7 cellular contexts compared by ENCODE assay signal in the genomic region with DNA sequence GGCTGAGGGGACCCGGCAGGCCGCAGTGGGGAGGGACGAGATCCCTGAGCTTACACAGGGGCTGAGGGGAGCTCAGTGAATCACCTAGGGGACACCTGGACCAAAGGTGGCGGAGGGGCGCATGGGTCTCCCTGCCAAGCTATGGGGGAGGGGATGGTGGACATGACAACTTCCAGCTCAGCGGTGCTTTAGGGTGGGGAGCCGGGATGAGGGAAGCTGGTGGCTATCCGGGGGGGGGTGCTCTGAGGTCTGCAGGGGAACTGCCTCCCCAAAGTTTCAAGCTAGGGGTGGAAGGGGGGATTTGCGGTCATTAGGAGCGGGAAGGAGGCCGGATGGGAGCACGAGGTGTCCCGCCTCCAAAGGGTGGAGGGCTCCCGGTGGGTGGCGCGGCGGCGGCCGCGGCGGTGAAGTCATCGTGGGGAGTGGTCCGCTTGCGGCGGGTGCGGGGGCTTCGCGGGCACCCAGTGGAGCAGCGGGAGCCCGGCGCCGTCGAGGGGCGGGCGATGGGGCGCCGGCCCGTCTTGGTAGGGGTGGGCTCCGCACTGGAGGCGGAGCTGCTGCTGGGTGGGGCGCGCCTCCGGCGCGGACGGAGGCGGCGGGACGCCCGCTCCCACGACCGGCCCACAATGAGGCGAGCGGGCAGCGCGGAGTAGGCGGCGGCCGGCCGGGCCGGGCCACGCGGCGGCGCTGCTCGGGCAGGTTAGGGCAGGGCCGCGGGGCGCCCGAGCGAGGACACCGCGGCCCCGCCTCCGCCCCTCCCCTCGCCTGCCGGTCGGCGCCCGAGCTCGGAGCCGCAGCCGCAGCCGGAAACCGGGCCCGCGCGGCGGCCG. TPM values are rescaled to one million over a fixed set of nuclear protein-coding genes. Genes with fewer than 3 reads are reported as not detected.
DNase-seq lines count a peak whose midpoint lies in the region; ATAC-seq, FAIRE-seq and TF ChIP-seq lines count a peak whose summit lies in the region.

A gene with protein sequence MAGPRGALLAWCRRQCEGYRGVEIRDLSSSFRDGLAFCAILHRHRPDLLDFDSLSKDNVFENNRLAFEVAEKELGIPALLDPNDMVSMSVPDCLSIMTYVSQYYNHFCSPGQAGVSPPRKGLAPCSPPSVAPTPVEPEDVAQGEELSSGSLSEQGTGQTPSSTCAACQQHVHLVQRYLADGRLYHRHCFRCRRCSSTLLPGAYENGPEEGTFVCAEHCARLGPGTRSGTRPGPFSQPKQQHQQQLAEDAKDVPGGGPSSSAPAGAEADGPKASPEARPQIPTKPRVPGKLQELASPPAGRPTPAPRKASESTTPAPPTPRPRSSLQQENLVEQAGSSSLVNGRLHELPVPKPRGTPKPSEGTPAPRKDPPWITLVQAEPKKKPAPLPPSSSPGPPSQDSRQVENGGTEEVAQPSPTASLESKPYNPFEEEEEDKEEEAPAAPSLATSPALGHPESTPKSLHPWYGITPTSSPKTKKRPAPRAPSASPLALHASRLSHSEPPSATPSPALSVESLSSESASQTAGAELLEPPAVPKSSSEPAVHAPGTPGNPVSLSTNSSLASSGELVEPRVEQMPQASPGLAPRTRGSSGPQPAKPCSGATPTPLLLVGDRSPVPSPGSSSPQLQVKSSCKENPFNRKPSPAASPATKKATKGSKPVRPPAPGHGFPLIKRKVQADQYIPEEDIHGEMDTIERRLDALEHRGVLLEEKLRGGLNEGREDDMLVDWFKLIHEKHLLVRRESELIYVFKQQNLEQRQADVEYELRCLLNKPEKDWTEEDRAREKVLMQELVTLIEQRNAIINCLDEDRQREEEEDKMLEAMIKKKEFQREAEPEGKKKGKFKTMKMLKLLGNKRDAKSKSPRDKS (plus strand): TSS at position 764 of the 830 bp plus-strand sequence. CDS start 126 bp downstream, outside the sequence.

- peak within 1 kb of the TSS; percentile 79 for H3K27ac Mint-ChIP-seq in activated CD4-positive, alpha-beta T cell treated with anti-CD3 and anti-CD28 coated beads for 36 hours

- H3K27me3 Mint-ChIP-seq in activated CD4-positive, alpha-beta T cell treated with anti-CD3 and anti-CD28 coated beads for 36 hours, result no peaks in the 10 kb centered on the region

- H3K9me3 Mint-ChIP-seq in activated CD4-positive, alpha-beta T cell treated with anti-CD3 and anti-CD28 coated beads for 36 hours (ENCODE audit: low read depth), result no peaks in the 10 kb centered on the region

- FAIRE-seq in GM12891 (lab: Jason Lieb, UNC), result peak; percentile 94

- WGBS in right lobe of liver (ENCODE audit: insufficient coverage, low coverage, low lambda C conversion rate, missing lambda C conversion rate), result 50% methylated on average over 9 of the region's 90 CpGs

- H3K4me3 ChIP-seq in right lobe of liver, result peak within 1 kb of the TSS; percentile 53 to 71 (median 54)

- H3K4me3 Mint-ChIP-seq in activated CD4-positive, alpha-beta T cell treated with anti-CD3 and anti-CD28 coated beads for 36 hours, result peak within 1 kb of the TSS; percentile 72

- peaks cover 21% of the 10 kb centered on the region for H3K4me1 Mint-ChIP-seq in activated CD4-positive, alpha-beta T cell treated with anti-CD3 and anti-CD28 coated beads for 36 hours

- peak; percentile 94 for DNase-seq in GM12891 (ENCODE audit: insufficient read length, low spot score)
- peak; percentile 1 for DNase-seq in NCI-H146 treated with DMSO at 0.1 percent for 48 hours (lab: John Stamatoyannopoulos, UW; ENCODE audit: unreplicated experiment)
- peak; percentile 80 for DNase-seq in activated CD4-positive, alpha-beta T cell treated with anti-CD3 and anti-CD28 coated beads for 36 hours
- peak; percentile 75 for DNase-seq in dermis blood vessel endothelial cell
- peak; percentile 80 to 84 (median 82) for DNase-seq in right lobe of liver
- peak; percentile 43 to 69 for DNase-seq in stimulated activated CD4-positive, alpha-beta T cell treated with anti-CD3 and anti-CD28 coated beads, Interleukin-4, amount 100 ng/mL, for 4 hours

- no peak for TF ChIP-seq POLR2A in GM12891 (IDR thresholded peaks at IDR 0.05; ENCODE audit: low read depth, low read length)
- TF ChIP-seq POLR2A in right lobe of liver (IDR thresholded peaks at IDR 0.05), result peak; percentile 69

- H3K27ac ChIP-seq in right lobe of liver, result peak within 1 kb of the TSS; percentile 31 to 65 (median 62)

- POLR2A ChIA-PET in activated CD4-positive, alpha-beta T cell treated with anti-CD3 and anti-CD28 coated beads for 36 hours (lab: Charles Lee), result interaction anchor here (0.7 to 1.0 kb wide), 3 partner anchors 9 to 59 kb away, joined by 3 read pairs; no protein-coding TSS in a partner anchor

- no peaks in the 10 kb centered on the region for H3K27me3 ChIP-seq in right lobe of liver

- H3K9me3 ChIP-seq in right lobe of liver, result no peaks in the 10 kb centered on the region

- intact Hi-C loops in activated CD4-positive, alpha-beta T cell treated with anti-CD3 and anti-CD28 coated beads for 36 hours (cut with DNase I, micrococcal nuclease), result loop anchor here (1.0 to 5.0 kb wide), 9 partner anchors 29 to 665 kb away; partner anchors contain the start of genes C22orf23 (in 2 of the 2), POLR2F (in 2 of the 2), ANKRD54 (in 1 of the 2) and DMC1 (in 1 of the 2)
- intact Hi-C loops in right lobe of liver (cut with DNase I), result no loop called here

- H3K4me1 ChIP-seq in right lobe of liver, result peaks cover 0 to 10% (median 0%) of the 10 kb centered on the region in 4 donors

- ATAC-seq in HG02571 (IDR thresholded peaks at IDR 0.05; ENCODE audit: unreplicated experiment), result peak; percentile 71
- ATAC-seq in activated CD4-positive, alpha-beta T cell treated with anti-CD3 and anti-CD28 coated beads for 36 hours, result peak; percentile 86
- ATAC-seq in right lobe of liver, result peak; percentile 84 to 90 (median 87)

- peak in 3 of 4 donors; percentile 18 to 56 (median 27) for TF ChIP-seq CTCF in right lobe of liver (IDR thresholded peaks at IDR 0.05)

- CTCF ChIA-PET in activated CD4-positive, alpha-beta T cell treated with anti-CD3 and anti-CD28 coated beads for 36 hours (lab: Charles Lee), result interaction anchor here (0.6 to 2.1 kb wide), 10 partner anchors 9 to 404 kb away, joined by 3 to 14 read pairs (median 4); partner anchors contain the start of gene GCAT

- no peaks in the 10 kb centered on the region for H3K36me3 ChIP-seq in right lobe of liver

- H3K36me3 Mint-ChIP-seq in activated CD4-positive, alpha-beta T cell treated with anti-CD3 and anti-CD28 coated beads for 36 hours (ENCODE audit: low read depth), result no peaks in the 10 kb centered on the region

TF ChIP-seq in GM12891, 5 proteins besides CTCF, POLR2A, EP300 and RAD21:
- no peak for TF ChIP-seq SPI1 (IDR thresholded peaks at IDR 0.05; ENCODE audit: low read depth, low read length)
- TF ChIP-seq POU2F2 (IDR thresholded peaks at IDR 0.05; ENCODE audit: low read depth, low read length), result no peak
- no peak for TF ChIP-seq TAF1 (IDR thresholded peaks at IDR 0.05; ENCODE audit: low read depth, low read length)
- TF ChIP-seq PAX5 (IDR thresholded peaks at IDR 0.05; ENCODE audit: insufficient read depth, low read length, severe bottlenecking), result peak; percentile 26

RNA-seq across cellular contexts. Expression of the gene that starts here (rescaled TPM):
- polyA plus RNA-seq in GM12891 (2012; ENCODE audit: low read depth, missing spikeins), result 6.9 TPM
- 10 to 100 TPM; 11.2 to 11.8 TPM for total RNA-seq in activated CD4-positive, alpha-beta T cell treated with anti-CD3 and anti-CD28 coated beads for 36 hours
- total RNA-seq in dermis blood vessel endothelial cell (36.4 and 52.7 TPM in 2 replicates), right lobe of liver (10 to 100 TPM in 3 of 6 experiments, 1 to 10 TPM in 3; 6.5 to 19.0 (median 10.3) TPM)

Comparison
In these comparisons a context has a peak if more than half of its experiments do, and no peak if none do; other contexts are left out.
1. Peak in every context shown above with its lines: DNase-seq, ATAC-seq, H3K4me3 ChIP-seq and H3K27ac ChIP-seq.
2. DNase-seq: peak in every context shown above with its lines; median percentile 94 in GM12891; 82 in right lobe of liver; 80 in activated CD4-positive, alpha-beta T cell treated with anti-CD3 and anti-CD28 coated beads for 36 hours; 75 in dermis blood vessel endothelial cell; 56 in stimulated activated CD4-positive, alpha-beta T cell treated with anti-CD3 and anti-CD28 coated beads, Interleukin-4, amount 100 ng/mL, for 4 hours; 1 in NCI-H146 treated with DMSO at 0.1 percent for 48 hours.
3. intact Hi-C loops: an anchor here in activated CD4-positive, alpha-beta T cell treated with anti-CD3 and anti-CD28 coated beads for 36 hours (1.0 to 5.0 kb wide); none called in right lobe of liver.